Comparison of ENCODE assay signal across 16 cellular contexts in the genomic region with DNA sequence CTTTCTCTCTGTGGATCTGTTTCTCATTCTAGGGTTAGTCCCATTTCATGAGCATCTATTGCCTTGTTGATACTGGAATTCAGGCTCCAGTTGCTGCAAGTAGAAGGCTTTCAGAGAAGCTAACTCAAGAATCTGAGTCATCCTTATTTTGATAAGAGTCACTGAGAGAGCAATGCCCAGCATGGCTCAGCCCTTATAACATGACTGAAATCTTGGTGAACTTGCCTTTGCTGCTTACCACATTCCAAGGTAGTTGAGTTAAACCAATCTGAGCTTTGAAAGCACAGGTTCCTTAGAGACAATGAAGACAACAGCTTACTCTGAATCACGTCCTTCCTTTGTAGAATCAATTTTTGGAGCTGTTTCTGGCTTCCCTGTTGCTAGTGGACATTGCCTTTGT.
"Had no signal": no experiment of that assay in that cellular context is flagged by ENCODE, and none has a peak within 500 bp of the region (broad histone marks: within the 10 kb centered on the region; RNA-seq: fewer than 3 reads in every experiment).

No MANE protein-coding gene starts in this region.

- DNase-seq: activated CD4-positive, alpha-beta T cell treated with anti-CD3 and anti-CD28 coated beads for 48 hours; activated CD8-positive, alpha-beta memory T cell treated with anti-CD3 and anti-CD28 coated beads, Interleukin-2, amount 50 U/mL, for 48 hours; activated CD8-positive, alpha-beta T cell treated with anti-CD3 and anti-CD28 coated beads, Interleukin-2, amount 10 ng/mL, durations not matched to agents 7 days and 5 days; activated gamma-delta T cell treated with Interleukin-2 at 50 U/mL for 16 hours; dorsolateral prefrontal cortex; glutamatergic neuron; hypothalamus; posterior cingulate gyrus; retina; stimulated activated CD4-positive, alpha-beta T cell treated with anti-CD3 and anti-CD28 coated beads, Interleukin-4, amount 100 ng/mL, for 1 hour; stimulated activated naive CD4-positive, alpha-beta T cell; substantia nigra had no signal

- H3K27me3 ChIP-seq: tibial nerve had no signal

- H3K4me3 ChIP-seq: dorsolateral prefrontal cortex, tibial nerve had no signal

- H3K9me3 ChIP-seq: tibial nerve had no signal

- H3K36me3 ChIP-seq: tibial nerve had no signal

- H3K27ac ChIP-seq: dorsolateral prefrontal cortex, tibial nerve had no signal

- H3K4me1 ChIP-seq: tibial nerve had no signal

- ATAC-seq: activated CD8-positive, alpha-beta T cell treated with anti-CD3 and anti-CD28 coated beads, Interleukin-2, amount 10 ng/mL, durations not matched to agents 7 days and 5 days; esophagus mucosa; natural killer cell treated with Interleukin-12 subunit alpha and Interleukin-12 subunit beta and Interleukin-15 and Interleukin-18, amount 100 ng/mL, for 72 hours; WTC11 had no signal
